30 cellular contexts compared by ENCODE assay signal in genomic region chr6:116997496-116997895, GRCh38.
"Had no signal": no experiment of that assay in that cellular context is flagged by ENCODE, and none has a peak within 500 bp of the region (broad histone marks: within the 10 kb centered on the region; RNA-seq: fewer than 3 reads in every experiment).

No MANE protein-coding gene starts in this region.

- H3K9me3 ChIP-seq: esophagus squamous epithelium, gastroesophageal sphincter had no signal

- H3K9me3 Mint-ChIP-seq: activated CD4-positive, alpha-beta memory T cell treated with anti-CD3 and anti-CD28 coated beads, Interleukin-2, amount 10 ng/mL, durations not matched to agents 7 days and 5 days; activated CD4-positive, alpha-beta T cell treated with anti-CD3 and anti-CD28 coated beads, Interleukin-2, amount 10 ng/mL, durations not matched to agents 7 days and 5 days; activated T-cell treated with anti-CD3 and anti-CD28 coated beads, Interleukin-2, amount 50 U/mL, for 24 hours; activated T-helper 17 cell treated with anti-CD3 and anti-CD28 coated beads, Interleukin-2, amount 50 U/mL, for 72 hours; dendritic cell treated with granulocyte-macrophage colony-stimulating factor and Interleukin-4, amounts not matched to agents 40 ng/mL and 50 ng/mL, for 4 days had no signal

- H3K4me3 ChIP-seq: coronary artery, dorsolateral prefrontal cortex, esophagus squamous epithelium, gastroesophageal sphincter had no signal

- H3K4me1 ChIP-seq: gastroesophageal sphincter had no signal

- H3K27ac ChIP-seq: brain microvascular endothelial cell, coronary artery, dorsolateral prefrontal cortex, epithelial cell of prostate, esophagus squamous epithelium, gastroesophageal sphincter, VCaP had no signal

- DNase-seq: activated CD4-positive, alpha-beta memory T cell treated with anti-CD3 and anti-CD28 coated beads, Interleukin-2, amount 10 ng/mL, durations not matched to agents 7 days and 5 days; activated CD4-positive, alpha-beta T cell treated with anti-CD3 and anti-CD28 coated beads for 1 hour; activated CD4-positive, alpha-beta T cell treated with anti-CD3 and anti-CD28 coated beads for 4 hours; activated CD4-positive, alpha-beta T cell treated with anti-CD3 and anti-CD28 coated beads, Interleukin-2, amount 10 ng/mL, durations not matched to agents 7 days and 5 days; activated CD4-positive, alpha-beta T cell treated with anti-CD3 and anti-CD28 coated beads, Interleukin-2, amount 50 U/mL, for 4 hours; activated CD8-positive, alpha-beta memory T cell treated with anti-CD3 and anti-CD28 coated beads, Interleukin-2, amount 50 U/mL, for 48 hours; activated effector memory CD4-positive, alpha-beta T cell treated with Interleukin-2 at 50 U/mL for 16 hours; activated gamma-delta T cell treated with Interleukin-2 at 50 U/mL for 16 hours; activated naive CD4-positive, alpha-beta T cell treated with anti-CD3 and anti-CD28 coated beads, Interleukin-2, amount 50 U/mL, for 16 hours; activated naive CD4-positive, alpha-beta T cell treated with Interleukin-2 at 50 U/mL for 16 hours; activated T-cell treated with anti-CD3 and anti-CD28 coated beads for 4 hours; activated T-cell treated with anti-CD3 and anti-CD28 coated beads, Interleukin-2, amount 50 U/mL, for 24 hours; activated T-cell treated with anti-CD3 and anti-CD28 coated beads, Interleukin-2, amount 50 U/mL, for 72 hours; amniotic stem cell; anterior cingulate cortex; brain microvascular endothelial cell; dorsolateral prefrontal cortex; effector memory CD4-positive, alpha-beta T cell; esophagus squamous epithelium; foreskin melanocyte; T-helper 2 cell had no signal

- H3K36me3 Mint-ChIP-seq: activated naive CD8-positive, alpha-beta T cell had no signal

- H3K36me3 ChIP-seq: brain microvascular endothelial cell, esophagus squamous epithelium, gastroesophageal sphincter had no signal

- H3K4me1 Mint-ChIP-seq: activated CD4-positive, alpha-beta memory T cell treated with anti-CD3 and anti-CD28 coated beads, Interleukin-2, amount 10 ng/mL, durations not matched to agents 7 days and 5 days; activated CD4-positive, alpha-beta T cell treated with anti-CD3 and anti-CD28 coated beads, Interleukin-2, amount 10 ng/mL, durations not matched to agents 7 days and 5 days; activated T-helper 17 cell treated with anti-CD3 and anti-CD28 coated beads, Interleukin-2, amount 50 U/mL, for 72 hours; central memory CD8-positive, alpha-beta T cell had no signal

- H3K27ac Mint-ChIP-seq: activated CD4-positive, alpha-beta memory T cell treated with anti-CD3 and anti-CD28 coated beads, Interleukin-2, amount 10 ng/mL, durations not matched to agents 7 days and 5 days; activated CD4-positive, alpha-beta T cell treated with anti-CD3 and anti-CD28 coated beads, Interleukin-2, amount 10 ng/mL, durations not matched to agents 7 days and 5 days; activated naive CD8-positive, alpha-beta T cell; activated T-cell treated with anti-CD3 and anti-CD28 coated beads, Interleukin-2, amount 50 U/mL, for 24 hours; activated T-cell treated with anti-CD3 and anti-CD28 coated beads, Interleukin-2, amount 50 U/mL, for 72 hours; activated T-helper 17 cell treated with anti-CD3 and anti-CD28 coated beads, Interleukin-2, amount 50 U/mL, for 72 hours; dendritic cell treated with granulocyte-macrophage colony-stimulating factor and Interleukin-4, amounts not matched to agents 40 ng/mL and 50 ng/mL, for 4 days; WTC11 had no signal

- H3K4me3 Mint-ChIP-seq: activated CD4-positive, alpha-beta memory T cell treated with anti-CD3 and anti-CD28 coated beads, Interleukin-2, amount 10 ng/mL, durations not matched to agents 7 days and 5 days; activated CD4-positive, alpha-beta T cell treated with anti-CD3 and anti-CD28 coated beads, Interleukin-2, amount 10 ng/mL, durations not matched to agents 7 days and 5 days; activated naive CD8-positive, alpha-beta T cell; activated T-cell treated with anti-CD3 and anti-CD28 coated beads, Interleukin-2, amount 50 U/mL, for 24 hours; activated T-cell treated with anti-CD3 and anti-CD28 coated beads, Interleukin-2, amount 50 U/mL, for 72 hours; activated T-helper 17 cell treated with anti-CD3 and anti-CD28 coated beads, Interleukin-2, amount 50 U/mL, for 72 hours; central memory CD8-positive, alpha-beta T cell; dendritic cell treated with granulocyte-macrophage colony-stimulating factor and Interleukin-4, amounts not matched to agents 40 ng/mL and 50 ng/mL, for 4 days; WTC11 had no signal

- ATAC-seq: activated T-cell treated with anti-CD3 and anti-CD28 coated beads, Interleukin-2, amount 50 U/mL, for 72 hours; activated T-helper 17 cell treated with anti-CD3 and anti-CD28 coated beads, Interleukin-2, amount 50 U/mL, for 72 hours; gastroesophageal sphincter had no signal

- H3K27me3 Mint-ChIP-seq: activated CD4-positive, alpha-beta memory T cell treated with anti-CD3 and anti-CD28 coated beads, Interleukin-2, amount 10 ng/mL, durations not matched to agents 7 days and 5 days; activated CD4-positive, alpha-beta T cell treated with anti-CD3 and anti-CD28 coated beads, Interleukin-2, amount 10 ng/mL, durations not matched to agents 7 days and 5 days; activated naive CD8-positive, alpha-beta T cell; activated T-cell treated with anti-CD3 and anti-CD28 coated beads, Interleukin-2, amount 50 U/mL, for 24 hours; activated T-helper 17 cell treated with anti-CD3 and anti-CD28 coated beads, Interleukin-2, amount 50 U/mL, for 72 hours; central memory CD8-positive, alpha-beta T cell; dendritic cell treated with granulocyte-macrophage colony-stimulating factor and Interleukin-4, amounts not matched to agents 40 ng/mL and 50 ng/mL, for 4 days had no signal

- H3K27me3 ChIP-seq: brain microvascular endothelial cell, esophagus squamous epithelium, gastroesophageal sphincter had no signal
